ENCODE assay signal across 12 cellular contexts in genomic region chr1:27301052-27301422, GRCh38. TPM values are rescaled to one million over a fixed set of nuclear protein-coding genes. Genes with fewer than 3 reads are reported as not detected.
DNase-seq lines count a peak whose midpoint lies in the region; ATAC-seq and TF ChIP-seq lines count a peak whose summit lies in the region.
"Had no signal": no experiment of that assay in that cellular context is flagged by ENCODE, and none has a peak within 500 bp of the region (broad histone marks: within the 10 kb centered on the region; RNA-seq: fewer than 3 reads in every experiment).

No MANE protein-coding gene starts in this region.

- no peaks in the 10 kb centered on the region for H3K36me3 Mint-ChIP-seq in activated naive CD4-positive, alpha-beta T cell treated with anti-CD3 and anti-CD28 coated beads, Interleukin-2, amount 50 U/mL, for 72 hours

- H3K27me3 ChIP-seq in Panc1 (ENCODE audit: control insufficient read depth, insufficient read depth, low read length), result no peaks in the 10 kb centered on the region
- H3K27me3 ChIP-seq in esophagus (ENCODE audit: control insufficient read depth in 1 of 2, insufficient read depth in 2 of 2, low read length in 2 of 2), result no peaks in the 10 kb centered on the region
- H3K27me3 ChIP-seq in prostate gland (replicated peaks; ENCODE audit: insufficient read depth), result no peaks in the 10 kb centered on the region
- H3K27me3 ChIP-seq: left lung had no signal

- POLR2A ChIA-PET in Panc1 (lab: Charles Lee), result no interaction called here

- H3K9me3 ChIP-seq in Panc1 (ENCODE audit: control insufficient read depth, insufficient read depth, low read depth, low read length) (no peaks in the 10 kb centered on the region), esophagus (ENCODE audit: control insufficient read depth in 2 of 2, insufficient read depth in 1 of 2, low read depth in 1 of 2, low read length in 1 of 2) (no peaks in the 10 kb centered on the region), prostate gland (no peaks in the 10 kb centered on the region)
- H3K9me3 ChIP-seq: left lung had no signal

- H3K4me1 ChIP-seq in Panc1 (ENCODE audit: control insufficient read depth, insufficient read depth, low read length), result peaks cover 2% of the 10 kb centered on the region; the same call in 1 of the 2 replicates
- peaks cover 0 to 18% of the 10 kb centered on the region in 2 donors for H3K4me1 ChIP-seq in esophagus (ENCODE audit: control insufficient read depth in 2 of 2, insufficient read depth in 2 of 2, low read length in 1 of 2)
- H3K4me1 ChIP-seq in prostate gland (replicated peaks), result peaks cover 4% of the 10 kb centered on the region

- no peak for TF ChIP-seq POLR2A in prostate gland (IDR thresholded peaks at IDR 0.05)

- H3K4me3 ChIP-seq in Panc1 (ENCODE audit: low read depth in 2 of 2, low read length in 2 of 2), result no peak overlapping the region
- H3K4me3 ChIP-seq in esophagus (ENCODE audit: low read depth in 1 of 2, low read length in 2 of 2), result no peak overlapping the region
- no peak overlapping the region for H3K4me3 ChIP-seq in prostate gland
- H3K4me3 ChIP-seq: left lung had no signal

- BruUV-seq in Panc1 (replicated peaks; lab: Mats Ljungman, UMichigan), result no TSS peak

- H3K27ac ChIP-seq in C4-2B (no peak overlapping the region), Panc1 (ENCODE audit: low read length) (no peak overlapping the region), esophagus (ENCODE audit: low read depth in 2 of 2, low read length in 1 of 2) (peak overlapping the region; percentile 46 to 86), prostate gland (peak overlapping the region; percentile 77 to 84)

- H3K9me3 Mint-ChIP-seq in activated naive CD4-positive, alpha-beta T cell treated with anti-CD3 and anti-CD28 coated beads, Interleukin-2, amount 50 U/mL, for 72 hours, result no peaks in the 10 kb centered on the region
- H3K9me3 Mint-ChIP-seq: activated T-cell treated with anti-CD3 and anti-CD28 coated beads, Interleukin-2, amount 50 U/mL, for 24 hours; CD4-positive, CD25-positive, alpha-beta regulatory T cell; stimulated activated effector memory CD8-positive, alpha-beta T cell treated with anti-CD3 and anti-CD28 coated beads, Interleukin-12 subunit alpha, Interleukin-12 subunit beta, amount 100 ng/mL, for 72 hours had no signal

- 60 to 71% methylated on average over 8 of the region's 8 CpGs for WGBS in esophagus, 2 donors
- 58% methylated on average over 8 of the region's 8 CpGs for WGBS in prostate gland

- TF ChIP-seq CTCF in C4-2B (conservative IDR thresholded peaks at IDR 0.05) (peak; percentile 73), Panc1 (IDR thresholded peaks at IDR 0.05) (peak; percentile 45), prostate gland (IDR thresholded peaks at IDR 0.05) (no peak)

- H3K36me3 ChIP-seq in Panc1 (ENCODE audit: control insufficient read depth, insufficient read depth, low read length) (peaks cover 6% of the 10 kb centered on the region; the same call in 1 of the 2 replicates), esophagus (ENCODE audit: control insufficient read depth in 2 of 2, insufficient read depth in 2 of 2, low read length in 1 of 2) (peaks cover 7 to 32% of the 10 kb centered on the region in 2 donors), prostate gland (peaks cover 0 to 2% of the 10 kb centered on the region in 2 donors)

- H3K27ac Mint-ChIP-seq in activated naive CD4-positive, alpha-beta T cell treated with anti-CD3 and anti-CD28 coated beads, Interleukin-2, amount 50 U/mL, for 72 hours, result peak overlapping the region in 1 of 2 donors; percentile 7
- H3K27ac Mint-ChIP-seq: activated T-cell treated with anti-CD3 and anti-CD28 coated beads, Interleukin-2, amount 50 U/mL, for 24 hours; stimulated activated effector memory CD8-positive, alpha-beta T cell treated with anti-CD3 and anti-CD28 coated beads, Interleukin-12 subunit alpha, Interleukin-12 subunit beta, amount 100 ng/mL, for 72 hours had no signal

- in situ Hi-C loops in Panc1 (cut with HindIII; ENCODE audit: low pct_unique_long_range_greater_than_20kb, low sequenced_read_pairs), result no loop called here

- CTCF ChIA-PET in Panc1 (lab: Charles Lee), result interaction anchor here (0.6 to 2.0 kb wide), 8 partner anchors 15 to 327 kb away, joined by 3 to 16 read pairs (median 6); no protein-coding TSS in a partner anchor

- peak; percentile 6; the same call in 1 of the 2 replicates for ATAC-seq in Panc1
- ATAC-seq in GM19035 (IDR thresholded peaks at IDR 0.05; ENCODE audit: unreplicated experiment), result no peak
- no peak for ATAC-seq in activated naive CD4-positive, alpha-beta T cell treated with anti-CD3 and anti-CD28 coated beads, Interleukin-2, amount 50 U/mL, for 72 hours
- no peak for ATAC-seq in GM21515 (IDR thresholded peaks at IDR 0.05; ENCODE audit: unreplicated experiment)

- intact Hi-C loops in Panc1 (cut with micrococcal nuclease; ENCODE audit: unreplicated experiment) (loop anchor here (2.0 kb wide), 1 partner anchor 94 kb away; no protein-coding TSS in a partner anchor), prostate gland (cut with DNase I) (loop anchor here (2.0 to 10.0 kb wide), 4 partner anchors 54 to 361 kb away; partner anchors contain the start of gene AHDC1)

- no peak for DNase-seq in Panc1 (ENCODE audit: low read depth, low spot score)
- DNase-seq in prostate gland (ENCODE audit: low spot score), result no peak
- no peak for DNase-seq in activated naive CD4-positive, alpha-beta T cell treated with anti-CD3 and anti-CD28 coated beads, Interleukin-2, amount 50 U/mL, for 72 hours (ENCODE audit: low spot score in 2 of 2)
- no peak for DNase-seq in NCI-H526 treated with DMSO at 0.1 percent for 48 hours (lab: John Stamatoyannopoulos, UW)

RNA-seq across cellular contexts. Expression of gene TMEM222, which starts 20.9 kb away (rescaled TPM):
- total RNA-seq in Panc1 (2021; ENCODE audit: unreplicated experiment) (55.3 TPM), prostate gland (10 to 100 TPM; 49.6 to 59.5 TPM)
- 71.4 TPM for polyA plus RNA-seq in Panc1 (2012; ENCODE audit: insufficient read length)
- 10 to 100 TPM; 31.5 to 46.6 TPM for polyA plus RNA-seq in esophagus
- total RNA-seq in activated naive CD4-positive, alpha-beta T cell treated with anti-CD3 and anti-CD28 coated beads, Interleukin-2, amount 50 U/mL, for 72 hours, result 10 to 100 TPM; 26.9 to 29.8 TPM

RNA-seq across cellular contexts. Expression of gene SYTL1, which starts 40.8 kb away (rescaled TPM):
- 2.4 TPM for total RNA-seq in Panc1 (2021; ENCODE audit: unreplicated experiment)
- 3.8 TPM for polyA plus RNA-seq in Panc1 (2012; ENCODE audit: insufficient read length)
- 100 to 1,000 TPM; 136 to 302 TPM for polyA plus RNA-seq in esophagus
- total RNA-seq in prostate gland, result 100 to 1,000 TPM in 1 of 2 donors, 10 to 100 TPM in 1; 94.7 to 217 TPM
- 10 to 100 TPM; 15.6 to 35.1 TPM for total RNA-seq in activated naive CD4-positive, alpha-beta T cell treated with anti-CD3 and anti-CD28 coated beads, Interleukin-2, amount 50 U/mL, for 72 hours

Comparison
In these comparisons a context has a peak if more than half of its experiments do, and no peak if none do; other contexts are left out.
1. H3K27ac ChIP-seq: peak in esophagus (2 of 2) and prostate gland (2 of 2); none in C4-2B (single experiment) and Panc1 (single experiment).
2. CTCF ChIP-seq: peak in C4-2B (single experiment) and Panc1 (single experiment); none in prostate gland (0 of 4).